26 cellular contexts compared by ENCODE assay signal in the genomic region with DNA sequence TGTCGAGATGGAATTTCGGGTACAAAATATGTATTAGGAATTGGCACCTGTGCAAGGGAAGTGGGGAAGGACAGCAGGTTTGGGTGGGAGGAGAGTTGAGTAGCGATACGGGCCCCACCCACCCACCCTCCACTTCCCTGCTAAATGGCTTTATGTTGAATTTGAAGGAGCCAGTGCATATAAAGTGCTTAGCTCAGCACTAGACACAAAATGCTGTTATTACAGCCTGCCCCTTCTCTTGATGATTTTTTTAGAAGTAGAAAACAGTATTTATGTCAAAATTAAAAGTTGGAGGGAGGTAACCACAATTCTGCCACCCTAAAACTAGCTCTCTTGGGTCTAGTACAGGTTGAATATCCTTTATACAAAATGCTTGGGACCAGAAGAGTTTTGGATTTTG. TPM values are rescaled to one million over a fixed set of nuclear protein-coding genes. Genes with fewer than 3 reads are reported as not detected.
DNase-seq lines count a peak whose midpoint lies in the region; ATAC-seq, FAIRE-seq and TF ChIP-seq lines count a peak whose summit lies in the region.
"Had no signal": no experiment of that assay in that cellular context is flagged by ENCODE, and none has a peak within 500 bp of the region (broad histone marks: within the 10 kb centered on the region; RNA-seq: fewer than 3 reads in every experiment).

No MANE protein-coding gene starts in this region.

- no TSS peak for BruUV-seq in HepG2 (replicated peaks; lab: Mats Ljungman, UMichigan)

- H2AFZ ChIP-seq in HepG2 (ENCODE audit: low read length) = no peak overlapping the region

- no peak for TF ChIP-seq EP300 in HepG2 (IDR thresholded peaks at IDR 0.05; ENCODE audit: low read depth in 2 of 2, low read length in 2 of 2)
- no peak for TF ChIP-seq EP300 in HepG2 (CRISPR knock-in tag; IDR thresholded peaks at IDR 0.05; ENCODE audit: borderline replicate concordance)

- no peaks in the 10 kb centered on the region for H4K20me1 ChIP-seq in HepG2 (ENCODE audit: insufficient read depth, low read length)

- intact Hi-C loops in HepG2 (cut with micrococcal nuclease; ENCODE audit: unreplicated experiment) = no loop called here
- intact Hi-C loops in right lobe of liver (cut with DNase I) = no loop called here

- ATAC-seq in HepG2 (no peak), right lobe of liver (no peak)
- ATAC-seq: GM12878 had no signal

- in situ Hi-C loops in HepG2 (cut with HindIII; ENCODE audit: extremely low pct_ligation_motif_present, low pct_unique_long_range_greater_than_20kb) = no loop called here

- no peak for TF ChIP-seq POLR2A in HepG2 (IDR thresholded peaks at IDR 0.05; ENCODE audit: insufficient read depth in 1 of 2, low read depth in 2 of 2, low read length in 2 of 2)
- no peak for TF ChIP-seq POLR2A in right lobe of liver (IDR thresholded peaks at IDR 0.05)

- no peak for FAIRE-seq in HepG2 (lab: Jason Lieb, UNC)
- FAIRE-seq: GM12878, GM12892, GM18507 had no signal

- CTCF ChIA-PET in activated CD4-positive, alpha-beta T cell treated with anti-CD3 and anti-CD28 coated beads, Interleukin-2, amount 10 ng/mL, durations not matched to agents 7 days and 5 days (lab: Charles Lee) = interaction anchor here (1.2 to 1.3 kb wide), 2 partner anchors 14 to 109 kb away, joined by 3 read pairs; no protein-coding TSS in a partner anchor
- CTCF ChIA-PET in HepG2 (lab: Yijun Ruan, JAX; ENCODE audit: low intra/inter-chr PET ratio, low total read pairs) = no interaction called here

- POLR2A ChIA-PET in activated CD4-positive, alpha-beta T cell treated with anti-CD3 and anti-CD28 coated beads, Interleukin-2, amount 10 ng/mL, durations not matched to agents 7 days and 5 days (lab: Charles Lee) = no interaction called here
- POLR2A ChIA-PET in HepG2 (lab: Yijun Ruan, JAX) = no interaction called here

- H3K4me3 ChIP-seq in HepG2 (replicated peaks in 1 of 3; ENCODE audit: insufficient read depth in 1 of 3, low read depth in 2 of 3, low read length in 3 of 3) (no peak overlapping the region), right lobe of liver (no peak overlapping the region)
- H3K4me3 ChIP-seq: BLaER1, GM12878 had no signal

- no peak overlapping the region for H3K9ac ChIP-seq in HepG2 (ENCODE audit: insufficient read depth, low read depth, low read length)
- H3K9ac ChIP-seq: BLaER1 had no signal

- H3K27ac Mint-ChIP-seq in activated CD4-positive, alpha-beta T cell treated with anti-CD3 and anti-CD28 coated beads, Interleukin-2, amount 10 ng/mL, durations not matched to agents 7 days and 5 days = peak overlapping the region; percentile 5
- H3K27ac Mint-ChIP-seq: CD4-positive, CD25-positive, alpha-beta regulatory T cell; CD8-positive, alpha-beta memory T cell had no signal

- peaks cover 46 to 92% of the 10 kb centered on the region in 2 experiments for H3K36me3 ChIP-seq in HepG2 (replicated peaks in 1 of 2; ENCODE audit: control insufficient read depth in 1 of 2, insufficient read depth in 2 of 2, low read length in 2 of 2)
- peaks cover 0 to 8% (median 2%) of the 10 kb centered on the region in 4 donors for H3K36me3 ChIP-seq in right lobe of liver

- H3K4me1 ChIP-seq in HepG2 (ENCODE audit: insufficient read depth, low read length) = 0 out of 2 replicates have a peak, but pooled peaks cover 6% of the 10 kb centered on the region
- no peaks in the 10 kb centered on the region for H3K4me1 ChIP-seq in right lobe of liver
- H3K4me1 ChIP-seq: BE2C, BLaER1 had no signal

- TF ChIP-seq CTCF in HepG2 (CRISPR knock-in tag; IDR thresholded peaks at IDR 0.05) (no peak), right lobe of liver (IDR thresholded peaks at IDR 0.05) (no peak)

- H3K4me2 ChIP-seq in HepG2 (ENCODE audit: low read depth, low read length) = no peak overlapping the region
- H3K4me2 ChIP-seq: BLaER1 had no signal

- H3K27ac ChIP-seq in HepG2 (ENCODE audit: extremely low read length, insufficient read depth, low read length) = no peak overlapping the region
- H3K27ac ChIP-seq in right lobe of liver = no peak overlapping the region
- H3K27ac ChIP-seq: 22Rv1, BLaER1 had no signal

- TF ChIP-seq RAD21 in HepG2 (CRISPR knock-in tag; IDR thresholded peaks at IDR 0.05) = no peak

- DNase-seq in activated CD4-positive, alpha-beta T cell treated with anti-CD3 and anti-CD28 coated beads, Interleukin-2, amount 10 ng/mL, durations not matched to agents 7 days and 5 days = no peak
- DNase-seq in activated CD4-positive, alpha-beta T cell treated with anti-CD3 and anti-CD28 coated beads, Interleukin-2, amount 50 U/mL, for 4 hours = no peak
- no peak for DNase-seq in HepG2 (ENCODE audit: low spot score)
- DNase-seq in right lobe of liver = no peak
- no peak for DNase-seq in NCI-H82 treated with DMSO at 0.1 percent for 48 hours (lab: John Stamatoyannopoulos, UW; ENCODE audit: unreplicated experiment)
- DNase-seq: ACHN; BE2C; C1 segment of cervical spinal cord; CD4-positive, alpha-beta memory T cell; CD4-positive, CD25-positive, alpha-beta regulatory T cell; CD8-positive, alpha-beta memory T cell; COR-L47; DMS 273 treated with DMSO at 0.1 percent for 48 hours; DMS153; DMS53; DMS79; DND-41; EL; GDM1 had no signal

- 99% methylated on average over 4 of the region's 4 CpGs for WGBS in HepG2 (ENCODE audit: low lambda C conversion rate)
- WGBS in right lobe of liver (ENCODE audit: insufficient coverage, low coverage, low lambda C conversion rate, missing lambda C conversion rate) = 100% methylated on average over 4 of the region's 4 CpGs

- no peaks in the 10 kb centered on the region for H3K27me3 Mint-ChIP-seq in activated CD4-positive, alpha-beta T cell treated with anti-CD3 and anti-CD28 coated beads, Interleukin-2, amount 10 ng/mL, durations not matched to agents 7 days and 5 days
- H3K27me3 Mint-ChIP-seq: CD4-positive, alpha-beta memory T cell; CD4-positive, CD25-positive, alpha-beta regulatory T cell; CD8-positive, alpha-beta memory T cell had no signal

- no peaks in the 10 kb centered on the region for H3K9me3 ChIP-seq in HepG2 (ENCODE audit: low read length)
- no peaks in the 10 kb centered on the region for H3K9me3 ChIP-seq in right lobe of liver
- H3K9me3 ChIP-seq: BE2C, BLaER1 had no signal

- no peaks in the 10 kb centered on the region for H3K27me3 ChIP-seq in HepG2 (ENCODE audit: control insufficient read depth in 1 of 2, insufficient read depth in 2 of 2, low read length in 2 of 2)
- no peaks in the 10 kb centered on the region for H3K27me3 ChIP-seq in right lobe of liver
- H3K27me3 ChIP-seq: BE2C, BLaER1 had no signal

- no peaks in the 10 kb centered on the region for H3K79me2 ChIP-seq in HepG2 (ENCODE audit: insufficient read depth, low read length)

- peaks cover 1% of the 10 kb centered on the region for H3K4me1 Mint-ChIP-seq in activated CD4-positive, alpha-beta T cell treated with anti-CD3 and anti-CD28 coated beads, Interleukin-2, amount 10 ng/mL, durations not matched to agents 7 days and 5 days
- H3K4me1 Mint-ChIP-seq: CD14-positive monocyte; CD4-positive, alpha-beta memory T cell had no signal

- peaks cover 10% of the 10 kb centered on the region for H3K36me3 Mint-ChIP-seq in activated CD4-positive, alpha-beta T cell treated with anti-CD3 and anti-CD28 coated beads, Interleukin-2, amount 10 ng/mL, durations not matched to agents 7 days and 5 days (ENCODE audit: low read depth)

- H3K4me3 Mint-ChIP-seq in activated CD4-positive, alpha-beta T cell treated with anti-CD3 and anti-CD28 coated beads, Interleukin-2, amount 10 ng/mL, durations not matched to agents 7 days and 5 days = no peak overlapping the region
- H3K4me3 Mint-ChIP-seq: CD14-positive monocyte; CD4-positive, alpha-beta memory T cell; CD4-positive, CD25-positive, alpha-beta regulatory T cell; CD8-positive, alpha-beta memory T cell had no signal

- H3K9me3 Mint-ChIP-seq in activated CD4-positive, alpha-beta T cell treated with anti-CD3 and anti-CD28 coated beads, Interleukin-2, amount 10 ng/mL, durations not matched to agents 7 days and 5 days = no peaks in the 10 kb centered on the region
- H3K9me3 Mint-ChIP-seq: CD14-positive monocyte; CD4-positive, alpha-beta memory T cell; CD4-positive, CD25-positive, alpha-beta regulatory T cell; CD8-positive, alpha-beta memory T cell had no signal

TF ChIP-seq in HepG2, 621 proteins besides CTCF, POLR2A, EP300 and RAD21 (continues in another document):
- TF ChIP-seq MAFK (conservative IDR thresholded peaks at IDR 0.05 in 1 of 2, IDR thresholded peaks at IDR 0.05 in 1 of 2; ENCODE audit: low read length in 2 of 2) = peak; percentile 42 to 84; a peak in 3 of 4 replicates

RNA-seq across cellular contexts. Expression of a gene that starts 59.3 kb away (rescaled TPM):
- 1 to 10 TPM; 1.0 to 1.1 TPM for total RNA-seq in activated CD4-positive, alpha-beta T cell treated with anti-CD3 and anti-CD28 coated beads, Interleukin-2, amount 10 ng/mL, durations not matched to agents 7 days and 5 days
- 0.94 and 2.1 TPM in 2 replicates for total RNA-seq in HepG2 (2016; rRNA removed; fragmentation: Illumina TruSeq; extraction: Trizol)
- total RNA-seq in HepG2 (2016; cell fraction: cytosol; rRNA removed; fragmentation: Illumina TruSeq; extraction: Trizol; ENCODE audit: low read depth) = 0.20 and 0.44 TPM in 2 replicates
- total RNA-seq in HepG2 (2016; cell fraction: insoluble cytoplasmic fraction; rRNA removed; fragmentation: Illumina TruSeq; extraction: Trizol) = 0.64 and 2.1 TPM in 2 replicates
- 0.48 and 0.49 TPM in 2 replicates for total RNA-seq in HepG2 (2016; cell fraction: membrane; rRNA removed; fragmentation: Illumina TruSeq; extraction: Trizol)
- total RNA-seq in HepG2 (2016; cell fraction: nucleus; rRNA removed; fragmentation: Illumina TruSeq; extraction: Trizol) = 3.6 and 3.8 TPM in 2 replicates
- polyA plus RNA-seq in HepG2 (2011; rRNA removed) = 11.0 and 12.7 TPM in 2 replicates
- 3.8 and 6.5 TPM in 2 replicates for polyA plus RNA-seq in HepG2 (2011; cell fraction: cytosol; rRNA removed)
- polyA plus RNA-seq in HepG2 (2011; cell fraction: nucleus; rRNA removed) = 12.4 and 16.2 TPM in 2 replicates
- 2.7 and 4.1 TPM in 2 replicates for polyA plus RNA-seq in HepG2 (2012)
- 0.27 and 0.36 TPM in 2 replicates for polyA plus RNA-seq in HepG2 (2016; cell fraction: cytosol; fragmentation: Illumina TruSeq; extraction: Trizol; ENCODE audit: low read depth)
- polyA plus RNA-seq in HepG2 (2016; cell fraction: insoluble cytoplasmic fraction; fragmentation: Illumina TruSeq; extraction: Trizol; ENCODE audit: low read depth) = 1.3 and 1.8 TPM in 2 replicates
- 0.41 and 0.74 TPM in 2 replicates for polyA plus RNA-seq in HepG2 (2016; cell fraction: membrane; fragmentation: Illumina TruSeq; extraction: Trizol; ENCODE audit: low read depth)
- 8.0 and 8.7 TPM in 2 replicates for polyA plus RNA-seq in HepG2 (2016; cell fraction: nucleus; fragmentation: Illumina TruSeq; extraction: Trizol; ENCODE audit: insufficient read depth, low read depth)
- 0.77 and 15.6 TPM in 2 replicates for polyA minus RNA-seq in HepG2 (2011; rRNA and poly(A)+ RNA removed; ENCODE audit: low replicate concordance)
- 5.4 and 6.8 TPM in 2 replicates for polyA minus RNA-seq in HepG2 (2011; cell fraction: cytosol; rRNA and poly(A)+ RNA removed)
- polyA minus RNA-seq in HepG2 (2011; cell fraction: nucleus; rRNA and poly(A)+ RNA removed) = 4.4 and 4.6 TPM in 2 replicates
- 1 to 10 TPM in 4 of 6 experiments, under 1 TPM in 2; 0.61 to 6.8 (median 2.0) TPM for total RNA-seq in right lobe of liver
- total RNA-seq: G401 had no signal
- polyA plus RNA-seq: CD14-positive monocyte; CD8-positive, alpha-beta memory T cell had no signal
